Comparison of ENCODE assay signal across 2 cellular contexts in genomic region chr1:223820515-223820858, GRCh38.
A peak's percentile ranks its signal among the peaks of the same experiment; 100 is the strongest.
TF ChIP-seq lines count a peak whose summit lies in the region.

No MANE protein-coding gene starts in this region.

TF ChIP-seq in HepG2, 621 proteins besides CTCF, POLR2A, EP300 and RAD21:
- TF ChIP-seq, protein P1, sequence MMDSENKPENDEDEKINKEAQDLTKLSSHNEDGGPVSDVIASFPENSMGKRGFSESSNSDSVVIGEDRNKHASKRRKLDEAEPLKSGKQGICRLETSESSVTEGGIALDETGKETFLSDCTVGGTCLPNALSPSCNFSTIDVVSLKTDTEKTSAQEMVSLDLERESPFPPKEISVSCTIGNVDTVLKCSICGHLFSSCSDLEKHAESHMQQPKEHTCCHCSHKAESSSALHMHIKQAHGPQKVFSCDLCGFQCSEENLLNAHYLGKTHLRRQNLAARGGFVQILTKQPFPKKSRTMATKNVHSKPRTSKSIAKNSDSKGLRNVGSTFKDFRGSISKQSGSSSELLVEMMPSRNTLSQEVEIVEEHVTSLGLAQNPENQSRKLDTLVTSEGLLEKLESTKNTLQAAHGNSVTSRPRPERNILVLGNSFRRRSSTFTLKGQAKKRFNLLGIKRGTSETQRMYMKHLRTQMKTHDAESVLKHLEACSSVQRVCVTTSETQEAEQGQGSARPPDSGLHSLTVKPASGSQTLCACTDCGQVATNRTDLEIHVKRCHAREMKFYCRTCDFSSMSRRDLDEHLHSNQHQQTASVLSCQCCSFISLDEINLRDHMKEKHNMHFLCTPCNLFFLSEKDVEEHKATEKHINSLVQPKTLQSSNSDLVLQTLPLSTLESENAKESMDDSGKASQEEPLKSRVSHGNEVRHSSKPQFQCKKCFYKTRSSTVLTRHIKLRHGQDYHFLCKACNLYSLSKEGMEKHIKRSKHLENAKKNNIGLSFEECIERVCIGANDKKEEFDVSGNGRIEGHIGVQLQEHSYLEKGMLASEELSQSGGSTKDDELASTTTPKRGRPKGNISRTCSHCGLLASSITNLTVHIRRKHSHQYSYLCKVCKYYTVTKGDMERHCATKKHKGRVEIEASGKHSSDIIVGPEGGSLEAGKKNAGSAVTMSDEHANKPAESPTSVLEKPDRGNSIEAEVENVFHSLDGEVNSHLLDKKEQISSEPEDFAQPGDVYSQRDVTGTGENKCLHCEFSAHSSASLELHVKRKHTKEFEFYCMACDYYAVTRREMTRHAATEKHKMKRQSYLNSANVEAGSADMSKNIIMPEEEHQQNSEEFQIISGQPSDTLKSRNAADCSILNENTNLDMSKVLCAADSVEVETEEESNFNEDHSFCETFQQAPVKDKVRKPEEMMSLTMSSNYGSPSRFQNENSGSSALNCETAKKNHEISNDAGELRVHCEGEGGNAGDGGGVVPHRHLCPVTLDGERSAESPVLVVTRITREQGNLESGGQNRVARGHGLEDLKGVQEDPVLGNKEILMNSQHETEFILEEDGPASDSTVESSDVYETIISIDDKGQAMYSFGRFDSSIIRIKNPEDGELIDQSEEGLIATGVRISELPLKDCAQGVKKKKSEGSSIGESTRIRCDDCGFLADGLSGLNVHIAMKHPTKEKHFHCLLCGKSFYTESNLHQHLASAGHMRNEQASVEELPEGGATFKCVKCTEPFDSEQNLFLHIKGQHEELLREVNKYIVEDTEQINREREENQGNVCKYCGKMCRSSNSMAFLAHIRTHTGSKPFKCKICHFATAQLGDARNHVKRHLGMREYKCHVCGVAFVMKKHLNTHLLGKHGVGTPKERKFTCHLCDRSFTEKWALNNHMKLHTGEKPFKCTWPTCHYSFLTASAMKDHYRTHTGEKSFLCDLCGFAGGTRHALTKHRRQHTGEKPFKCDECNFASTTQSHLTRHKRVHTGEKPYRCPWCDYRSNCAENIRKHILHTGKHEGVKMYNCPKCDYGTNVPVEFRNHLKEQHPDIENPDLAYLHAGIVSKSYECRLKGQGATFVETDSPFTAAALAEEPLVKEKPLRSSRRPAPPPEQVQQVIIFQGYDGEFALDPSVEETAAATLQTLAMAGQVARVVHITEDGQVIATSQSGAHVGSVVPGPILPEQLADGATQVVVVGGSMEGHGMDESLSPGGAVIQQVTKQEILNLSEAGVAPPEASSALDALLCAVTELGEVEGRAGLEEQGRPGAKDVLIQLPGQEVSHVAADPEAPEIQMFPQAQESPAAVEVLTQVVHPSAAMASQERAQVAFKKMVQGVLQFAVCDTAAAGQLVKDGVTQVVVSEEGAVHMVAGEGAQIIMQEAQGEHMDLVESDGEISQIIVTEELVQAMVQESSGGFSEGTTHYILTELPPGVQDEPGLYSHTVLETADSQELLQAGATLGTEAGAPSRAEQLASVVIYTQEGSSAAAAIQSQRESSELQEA (CRISPR knock-in tag; IDR thresholded peaks at IDR 0.05; ENCODE audit: not compliant biosample characterization) = no peak
- no peak for TF ChIP-seq TCF12 (IDR thresholded peaks at IDR 0.05)
- no peak for TF ChIP-seq TCF12 (CRISPR knock-in tag; IDR thresholded peaks at IDR 0.05)

TF ChIP-seq in K562, 482 proteins besides CTCF, POLR2A, EP300 and RAD21 (continues in another document):
- TF ChIP-seq MAX (CRISPR knock-in tag; IDR thresholded peaks at IDR 0.05) = no peak
- no peak for TF ChIP-seq MTF1 (CRISPR knock-in tag; IDR thresholded peaks at IDR 0.05; ENCODE audit: borderline replicate concordance)
- TF ChIP-seq, protein P2, sequence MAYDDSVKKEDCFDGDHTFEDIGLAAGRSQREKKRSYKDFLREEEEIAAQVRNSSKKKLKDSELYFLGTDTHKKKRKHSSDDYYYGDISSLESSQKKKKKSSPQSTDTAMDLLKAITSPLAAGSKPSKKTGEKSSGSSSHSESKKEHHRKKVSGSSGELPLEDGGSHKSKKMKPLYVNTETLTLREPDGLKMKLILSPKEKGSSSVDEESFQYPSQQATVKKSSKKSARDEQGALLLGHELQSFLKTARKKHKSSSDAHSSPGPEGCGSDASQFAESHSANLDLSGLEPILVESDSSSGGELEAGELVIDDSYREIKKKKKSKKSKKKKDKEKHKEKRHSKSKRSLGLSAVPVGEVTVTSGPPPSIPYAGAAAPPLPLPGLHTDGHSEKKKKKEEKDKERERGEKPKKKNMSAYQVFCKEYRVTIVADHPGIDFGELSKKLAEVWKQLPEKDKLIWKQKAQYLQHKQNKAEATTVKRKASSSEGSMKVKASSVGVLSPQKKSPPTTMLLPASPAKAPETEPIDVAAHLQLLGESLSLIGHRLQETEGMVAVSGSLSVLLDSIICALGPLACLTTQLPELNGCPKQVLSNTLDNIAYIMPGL (CRISPR knock-in tag; IDR thresholded peaks at IDR 0.05) = no peak
- TF ChIP-seq PRDM10 (IDR thresholded peaks at IDR 0.05; ENCODE audit: partially characterized antibody) = no peak
- TF ChIP-seq, protein P3, sequence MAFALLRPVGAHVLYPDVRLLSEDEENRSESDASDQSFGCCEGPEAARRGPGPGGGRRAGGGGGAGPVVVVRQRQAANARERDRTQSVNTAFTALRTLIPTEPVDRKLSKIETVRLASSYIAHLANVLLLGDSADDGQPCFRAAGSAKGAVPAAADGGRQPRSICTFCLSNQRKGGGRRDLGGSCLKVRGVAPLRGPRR (CRISPR knock-in tag; IDR thresholded peaks at IDR 0.05) = no peak
- TF ChIP-seq BRCA1 (IDR thresholded peaks at IDR 0.05) = no peak
- TF ChIP-seq BRCA1 (CRISPR knock-in tag; IDR thresholded peaks at IDR 0.05) = no peak
- TF ChIP-seq CBFA2T3 (IDR thresholded peaks at IDR 0.05) = peak; percentile 7; the same call in 1 of the 2 replicates
- TF ChIP-seq HNRNPH1 (optimal IDR thresholded peaks at IDR 0.05; ENCODE audit: low read depth, low read length) = no peak
- no peak for TF ChIP-seq MTA2 (IDR thresholded peaks at IDR 0.05; ENCODE audit: low read depth)
- TF ChIP-seq, protein P4, sequence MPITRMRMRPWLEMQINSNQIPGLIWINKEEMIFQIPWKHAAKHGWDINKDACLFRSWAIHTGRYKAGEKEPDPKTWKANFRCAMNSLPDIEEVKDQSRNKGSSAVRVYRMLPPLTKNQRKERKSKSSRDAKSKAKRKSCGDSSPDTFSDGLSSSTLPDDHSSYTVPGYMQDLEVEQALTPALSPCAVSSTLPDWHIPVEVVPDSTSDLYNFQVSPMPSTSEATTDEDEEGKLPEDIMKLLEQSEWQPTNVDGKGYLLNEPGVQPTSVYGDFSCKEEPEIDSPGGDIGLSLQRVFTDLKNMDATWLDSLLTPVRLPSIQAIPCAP (CRISPR knock-in tag; IDR thresholded peaks at IDR 0.05; ENCODE audit: borderline replicate concordance) = no peak
- TF ChIP-seq ZNF175 (CRISPR knock-in tag; IDR thresholded peaks at IDR 0.05; ENCODE audit: low read depth) = peak; percentile 31; the same call in 1 of the 2 replicates
- TF ChIP-seq SP1 (CRISPR knock-in tag; IDR thresholded peaks at IDR 0.05) = no peak
- no peak for TF ChIP-seq TOE1 (IDR thresholded peaks at IDR 0.05; ENCODE audit: borderline replicate concordance)
- no peak for TF ChIP-seq TOE1 (CRISPR knock-in tag; IDR thresholded peaks at IDR 0.05; ENCODE audit: borderline replicate concordance, low read depth)
- TF ChIP-seq NUFIP1 (IDR thresholded peaks at IDR 0.05; ENCODE audit: partially characterized antibody) = no peak
- no peak for TF ChIP-seq ETS1 (conservative IDR thresholded peaks at IDR 0.05; ENCODE audit: control insufficient read depth, low read depth, low read length)
- no peak for TF ChIP-seq ZSCAN29 (IDR thresholded peaks at IDR 0.05)
- TF ChIP-seq ZNF764 (CRISPR knock-in tag; IDR thresholded peaks at IDR 0.05; ENCODE audit: low read depth) = no peak
- no peak for TF ChIP-seq PCBP1 (IDR thresholded peaks at IDR 0.05; ENCODE audit: low read depth, low read length, poor library complexity, severe bottlenecking)
- 0 out of 2 replicates have a peak, but pooled peaks have one; percentile 37 for TF ChIP-seq ZNF668 (CRISPR knock-in tag; IDR thresholded peaks at IDR 0.05)
- TF ChIP-seq GABPA (tag; conservative IDR thresholded peaks at IDR 0.05; ENCODE audit: low read depth) = peak; percentile 16; the same call in 1 of the 2 replicates
- TF ChIP-seq PKNOX1 (IDR thresholded peaks at IDR 0.05) = no peak
- TF ChIP-seq FOXM1 (IDR thresholded peaks at IDR 0.05; ENCODE audit: low read depth) = no peak
- no peak for TF ChIP-seq FOXM1 (CRISPR knock-in tag; IDR thresholded peaks at IDR 0.05; ENCODE audit: low read depth)
- TF ChIP-seq TAF15 (IDR thresholded peaks at IDR 0.05; ENCODE audit: low read depth, low read length) = no peak
- no peak for TF ChIP-seq HNRNPLL (IDR thresholded peaks at IDR 0.05; ENCODE audit: low read depth, low read length, poor library complexity, severe bottlenecking)
- 0 out of 2 replicates have a peak, but pooled peaks have one; percentile 7 for TF ChIP-seq TCF3 (CRISPR knock-in tag; IDR thresholded peaks at IDR 0.05)
- no peak for TF ChIP-seq VEZF1 (CRISPR knock-in tag; IDR thresholded peaks at IDR 0.05)
